Comparison of ENCODE assay signal across 1 cellular context in genomic region chr10:117133273-117134083, GRCh38.
A peak's percentile ranks its signal among the peaks of the same experiment; 100 is the strongest.
TF ChIP-seq lines count a peak whose summit lies in the region.

No MANE protein-coding gene starts in this region.

TF ChIP-seq in H1, 55 proteins besides CTCF, POLR2A, EP300 and RAD21:
- TF ChIP-seq CHD7 (IDR thresholded peaks at IDR 0.05; ENCODE audit: insufficient replicate concordance, low read length) (no peak), SIRT6 (IDR thresholded peaks at IDR 0.05; ENCODE audit: low read length) (no peak), CTBP2 (IDR thresholded peaks at IDR 0.05; ENCODE audit: borderline replicate concordance, insufficient read depth, insufficient read length, low read length) (no peak), RNF2 (IDR thresholded peaks at IDR 0.05; ENCODE audit: borderline replicate concordance, low read depth, low read length, missing control alignments, poor library complexity, severe bottlenecking) (peak; percentile 99), SUZ12 (IDR thresholded peaks at IDR 0.05; ENCODE audit: low read length) (peak; percentile 99), ATF3 (IDR thresholded peaks at IDR 0.05; ENCODE audit: insufficient read depth, low read depth, low read length) (no peak), JUN (IDR thresholded peaks at IDR 0.05; ENCODE audit: low read depth, low read length) (no peak), RBBP5 (IDR thresholded peaks at IDR 0.05; ENCODE audit: borderline replicate concordance, low read depth, low read length) (no peak), CBX8 (IDR thresholded peaks at IDR 0.05; ENCODE audit: borderline replicate concordance, low read depth, low read length) (peak; percentile 91), EZH2 (IDR thresholded peaks at IDR 0.05; ENCODE audit: low read depth, low read length, severe bottlenecking) (peak; percentile 98)
TF ChIP-seq in H1: peak in this region for 4.
